Comparison of ENCODE assay signal across 1 cellular context in genomic region chrX:36986231-36986630, GRCh38.
TF ChIP-seq lines count a peak whose summit lies in the region.

No MANE protein-coding gene starts in this region.

TF ChIP-seq in HepG2, 621 proteins besides CTCF, POLR2A, EP300 and RAD21:
- TF ChIP-seq KDM3A (CRISPR knock-in tag; IDR thresholded peaks at IDR 0.05; ENCODE audit: low read depth) (no peak), PAF1 (CRISPR knock-in tag; IDR thresholded peaks at IDR 0.05) (no peak), PBX3 (CRISPR knock-in tag; IDR thresholded peaks at IDR 0.05; ENCODE audit: borderline replicate concordance) (no peak), TEAD3 (CRISPR knock-in tag; optimal IDR thresholded peaks at IDR 0.05; ENCODE audit: borderline replicate concordance) (no peak), FLYWCH1 (CRISPR knock-in tag; IDR thresholded peaks at IDR 0.05) (no peak), DNMT1 (CRISPR knock-in tag; IDR thresholded peaks at IDR 0.05) (no peak), MTA3 (CRISPR knock-in tag; IDR thresholded peaks at IDR 0.05) (no peak), HMGXB3 (CRISPR knock-in tag; IDR thresholded peaks at IDR 0.05; ENCODE audit: borderline replicate concordance) (no peak), KLF12 (CRISPR knock-in tag; IDR thresholded peaks at IDR 0.05; ENCODE audit: borderline replicate concordance) (no peak), PRDM4 (CRISPR knock-in tag; IDR thresholded peaks at IDR 0.05; ENCODE audit: borderline replicate concordance) (no peak), ZNF761 (CRISPR knock-in tag; conservative IDR thresholded peaks at IDR 0.05) (no peak), ZNF326 (CRISPR knock-in tag; IDR thresholded peaks at IDR 0.05; ENCODE audit: borderline replicate concordance) (no peak), ZNF18 (CRISPR knock-in tag; IDR thresholded peaks at IDR 0.05; ENCODE audit: insufficient replicate concordance) (no peak), ZNF282 (IDR thresholded peaks at IDR 0.05; ENCODE audit: partially characterized antibody) (no peak), ZNF350 (CRISPR knock-in tag; IDR thresholded peaks at IDR 0.05; ENCODE audit: borderline replicate concordance, low read depth) (no peak), ZNF792 (CRISPR knock-in tag; IDR thresholded peaks at IDR 0.05) (no peak), ZNF562 (CRISPR knock-in tag; IDR thresholded peaks at IDR 0.05; ENCODE audit: borderline replicate concordance) (no peak), CC2D1A (CRISPR knock-in tag; IDR thresholded peaks at IDR 0.05) (no peak), ZNF430 (CRISPR knock-in tag; IDR thresholded peaks at IDR 0.05) (no peak)
TF ChIP-seq in HepG2: peak in this region for 0.
